Comparison of ENCODE assay signal across 21 cellular contexts in genomic region chr18:25373443-25373842, GRCh38. TPM values are rescaled to one million over a fixed set of nuclear protein-coding genes. Genes with fewer than 3 reads are reported as not detected.
"Had no signal": no experiment of that assay in that cellular context is flagged by ENCODE, and none has a peak within 500 bp of the region (broad histone marks: within the 10 kb centered on the region; RNA-seq: fewer than 3 reads in every experiment).

No MANE protein-coding gene starts in this region.

- H3K4me3 Mint-ChIP-seq: naive B cell, nephron progenitor cell had no signal

- H3K27me3 ChIP-seq: colonic mucosa, ovary, testis, tibial nerve, upper lobe of right lung, vagina had no signal

- H3K4me1 ChIP-seq: colonic mucosa, foreskin keratinocyte, testis, upper lobe of right lung, vagina had no signal

- ATAC-seq: esophagus mucosa; foreskin keratinocyte; left cardiac atrium; left ventricle myocardium superior; right cardiac atrium; stimulated activated naive CD8-positive, alpha-beta T cell treated with anti-CD3 and anti-CD28 coated beads, Interleukin-15, Interleukin-2, amounts not matched to agents 100 U/mL and 50 U/mL, for 24 hours; upper lobe of right lung had no signal

- H3K4me2 ChIP-seq: smooth muscle cell had no signal

- H3K4me3 ChIP-seq: colonic mucosa, lung, ovary, smooth muscle cell, testis, tibial nerve, upper lobe of right lung, vagina had no signal

- H3K9me3 Mint-ChIP-seq: naive B cell, nephron progenitor cell had no signal

- H3K36me3 Mint-ChIP-seq: naive B cell had no signal

- H3K9me3 ChIP-seq: colonic mucosa, ovary, testis, tibial nerve, upper lobe of right lung, vagina had no signal

- H3K4me1 Mint-ChIP-seq: naive B cell had no signal

- H3K27ac Mint-ChIP-seq: naive B cell, nephron progenitor cell had no signal

- H3K27ac ChIP-seq: colonic mucosa, foreskin keratinocyte, ovary, testis, tibial nerve, upper lobe of right lung, vagina had no signal

- H3K36me3 ChIP-seq: colonic mucosa, ovary, tibial nerve, upper lobe of right lung, vagina had no signal

- DNase-seq: cerebellar nuclear complex; colonic mucosa; effector CD4-positive, alpha-beta T cell; foreskin keratinocyte; kidney; left cardiac atrium; left ventricle myocardium superior; mesenchymal stem cell; naive B cell; nephron progenitor cell; ovary; right cardiac atrium; stimulated activated CD4-positive, alpha-beta T cell treated with anti-CD3 and anti-CD28 coated beads, Interleukin-2, amount 100 ng/mL, for 48 hours; stimulated activated naive CD8-positive, alpha-beta T cell treated with anti-CD3 and anti-CD28 coated beads, Interleukin-15, Interleukin-2, amounts not matched to agents 100 U/mL and 50 U/mL, for 24 hours; testis; upper lobe of right lung had no signal

RNA-seq across cellular contexts. Expression of gene ZNF521, which starts 21.5 kb away (rescaled TPM):
- total RNA-seq: foreskin keratinocyte had no signal
